8 cellular contexts compared by ENCODE assay signal in the genomic region with DNA sequence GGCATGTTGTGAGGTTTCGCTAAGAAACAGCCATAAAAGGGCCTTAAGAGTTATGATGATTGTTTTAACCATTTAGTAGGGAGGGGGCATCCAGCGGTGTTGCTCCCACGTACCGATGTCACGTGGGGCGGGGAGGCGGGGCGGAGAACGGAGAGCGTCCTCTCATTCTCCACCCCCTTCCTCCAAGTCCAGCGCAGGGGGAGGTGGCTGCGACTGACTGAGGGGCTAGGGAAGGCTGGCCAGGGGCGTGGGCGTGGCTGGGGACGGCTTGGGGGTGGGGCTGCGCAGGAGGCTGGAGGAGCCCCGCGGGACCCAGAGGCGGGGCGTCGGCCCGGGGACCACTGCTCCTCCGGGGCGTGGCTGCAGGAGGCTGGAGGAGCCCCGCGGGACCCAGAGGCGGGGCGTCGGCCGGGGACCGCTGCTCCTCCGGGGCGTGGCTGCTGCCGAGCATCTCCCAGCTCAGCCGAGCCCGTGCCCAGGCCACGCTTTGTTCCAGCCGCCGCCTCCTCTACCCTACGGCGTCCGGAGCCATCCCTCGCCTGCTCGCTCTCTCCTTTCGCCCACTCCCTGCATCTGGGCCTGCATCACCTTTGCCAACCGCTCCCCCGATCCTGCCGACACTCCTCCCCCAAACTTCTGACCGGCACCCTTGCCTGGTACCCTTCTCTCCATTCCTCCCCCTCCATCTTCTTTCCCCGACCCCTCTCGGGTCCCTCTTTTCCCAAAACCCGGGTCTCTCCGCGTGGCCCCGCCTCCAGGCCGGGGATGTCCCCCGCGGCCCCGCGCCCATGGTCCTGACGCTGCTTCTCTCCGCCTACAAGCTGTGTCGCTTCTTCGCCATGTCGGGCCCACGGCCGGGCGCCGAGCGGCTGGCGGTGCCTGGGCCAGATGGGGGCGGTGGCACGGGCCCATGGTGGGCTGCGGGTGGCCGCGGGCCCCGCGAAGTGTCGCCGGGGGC. TPM values are rescaled to one million over a fixed set of nuclear protein-coding genes. Genes with fewer than 3 reads are reported as not detected.
DNase-seq lines count a peak whose midpoint lies in the region; ATAC-seq and TF ChIP-seq lines count a peak whose summit lies in the region.

TSS of gene SARM1 (plus strand) at position 450 of the 958 bp plus-strand sequence. CDS start at position 789, 339 bp downstream.

- intact Hi-C loops in heart left ventricle (cut with DNase I) (loop anchor here in 1 of 10 donors (10.0 kb wide), 1 partner anchor 57 kb away; the partner anchor contains the start of gene TMEM97), tibial artery (cut with DNase I; ENCODE audit: low total_unique reads) (no loop called here)

- H4K8ac ChIP-seq in trophoblast cell (ENCODE audit: low read depth, low read length): no peak within 1 kb of the TSS

- no peak within 1 kb of the TSS for H3K14ac ChIP-seq in trophoblast cell (ENCODE audit: low read length)

- H4K91ac ChIP-seq in trophoblast cell (ENCODE audit: low read depth, low read length): no peak within 1 kb of the TSS

- peaks cover 14% of the 10 kb centered on the region for H3F3A ChIP-seq in SU-DHL-6 (ENCODE audit: insufficient read depth)

- H3K27me3 Mint-ChIP-seq in activated naive CD8-positive, alpha-beta T cell treated with anti-CD3 and anti-CD28 coated beads for 36 hours: no peaks in the 10 kb centered on the region

- peaks cover 22% of the 10 kb centered on the region for H3K4me1 Mint-ChIP-seq in activated naive CD8-positive, alpha-beta T cell treated with anti-CD3 and anti-CD28 coated beads for 36 hours

- H3K4me3 ChIP-seq in SU-DHL-6 (ENCODE audit: insufficient read depth, low read length, poor library complexity, severe bottlenecking) (peak within 1 kb of the TSS; percentile 72), heart left ventricle (peak within 1 kb of the TSS; percentile 47 to 85 (median 64)), trophoblast cell (ENCODE audit: low read depth, low read length) (peak within 1 kb of the TSS; percentile 52), tibial artery (peak within 1 kb of the TSS; percentile 55 to 65)

- H3K9ac ChIP-seq in SU-DHL-6 (ENCODE audit: low read length) (peak within 1 kb of the TSS; percentile 67), trophoblast cell (ENCODE audit: low read length) (no peak within 1 kb of the TSS)

- peak within 1 kb of the TSS; percentile 90 for H3K4me3 Mint-ChIP-seq in activated naive CD8-positive, alpha-beta T cell treated with anti-CD3 and anti-CD28 coated beads for 36 hours

- H2BK5ac ChIP-seq in trophoblast cell (ENCODE audit: low read depth, low read length, poor library complexity): no peak within 1 kb of the TSS

- H3K27me3 ChIP-seq in SU-DHL-6 (ENCODE audit: low read length) (no peaks in the 10 kb centered on the region), heart left ventricle (no peaks in the 10 kb centered on the region), trophoblast cell (ENCODE audit: insufficient read depth, low read length) (peaks cover 21% of the 10 kb centered on the region), tibial artery (no peaks in the 10 kb centered on the region)

- H2BK12ac ChIP-seq in trophoblast cell (ENCODE audit: low read length): no peak within 1 kb of the TSS

- H3K18ac ChIP-seq in trophoblast cell (ENCODE audit: low read length): no peak within 1 kb of the TSS

- TF ChIP-seq POLR2A in heart left ventricle (IDR thresholded peaks at IDR 0.05): peak in 1 of 2 donors; percentile 27

- H3K27ac Mint-ChIP-seq in activated naive CD8-positive, alpha-beta T cell treated with anti-CD3 and anti-CD28 coated beads for 36 hours: peak within 1 kb of the TSS; percentile 89

- H3K4me2 ChIP-seq in SU-DHL-6 (ENCODE audit: low read depth, low read length, poor library complexity, severe bottlenecking): peak within 1 kb of the TSS; percentile 100
- H3K4me2 ChIP-seq in trophoblast cell (ENCODE audit: low read length): peak within 1 kb of the TSS; percentile 63

- ATAC-seq in GM21526 (IDR thresholded peaks at IDR 0.05; ENCODE audit: low FRiP score, unreplicated experiment) (peak; percentile 63), heart left ventricle (peak; percentile 78 to 90 (median 82))

- H3K79me1 ChIP-seq in trophoblast cell (ENCODE audit: low read length): no peaks in the 10 kb centered on the region

- H3K9me3 ChIP-seq in KOPT-K1 (ENCODE audit: insufficient read depth, low read length, poor library complexity, severe bottlenecking) (no peaks in the 10 kb centered on the region), SU-DHL-6 (ENCODE audit: insufficient read depth, low read length) (no peaks in the 10 kb centered on the region), heart left ventricle (no peaks in the 10 kb centered on the region), trophoblast cell (ENCODE audit: insufficient read depth, low read depth, low read length) (no peaks in the 10 kb centered on the region), tibial artery (no peaks in the 10 kb centered on the region)

- H2AK5ac ChIP-seq in trophoblast cell (ENCODE audit: low read length): no peak within 1 kb of the TSS

- H3K36me3 ChIP-seq in KOPT-K1 (ENCODE audit: insufficient read depth, low read length): no peaks in the 10 kb centered on the region
- H3K36me3 ChIP-seq in SU-DHL-6 (ENCODE audit: low read length): no peaks in the 10 kb centered on the region
- H3K36me3 ChIP-seq in heart left ventricle: peaks cover 0 to 6% (median 0%) of the 10 kb centered on the region in 9 donors
- peaks cover 0 to 2% of the 10 kb centered on the region in 2 experiments for H3K36me3 ChIP-seq in trophoblast cell (ENCODE audit: control insufficient read depth in 1 of 2, insufficient read depth in 2 of 2, low read length in 2 of 2)
- H3K36me3 ChIP-seq in tibial artery: peaks cover 0 to 8% (median 6%) of the 10 kb centered on the region in 3 donors

- no peak within 1 kb of the TSS for H4K12ac ChIP-seq in trophoblast cell (ENCODE audit: low read depth, low read length)

- H3K79me2 ChIP-seq in SU-DHL-6 (ENCODE audit: insufficient read depth, low read length) (no peaks in the 10 kb centered on the region), trophoblast cell (ENCODE audit: control insufficient read depth, insufficient read depth, low read length, poor library complexity) (no peaks in the 10 kb centered on the region)

- H4K20me1 ChIP-seq in SU-DHL-6 (ENCODE audit: low read depth, low read length): no peaks in the 10 kb centered on the region

- DNase-seq in D341Med (ENCODE audit: low spot score) (peak; percentile 100), heart left ventricle (peak; percentile 91 to 95 (median 92)), trophoblast cell (no peak), tibial artery (peak; percentile 73 to 91)
- peak; percentile 93 for DNase-seq in activated naive CD8-positive, alpha-beta T cell treated with anti-CD3 and anti-CD28 coated beads for 36 hours

- H3K4me1 ChIP-seq in heart left ventricle (peaks cover 7 to 39% (median 25%) of the 10 kb centered on the region in 12 donors), trophoblast cell (ENCODE audit: control insufficient read depth in 1 of 2, insufficient read depth in 2 of 2, low read length in 2 of 2) (peaks cover 16 to 22% of the 10 kb centered on the region in 2 experiments), tibial artery (peaks cover 6 to 30% (median 23%) of the 10 kb centered on the region in 4 donors)

- no peak within 1 kb of the TSS for H2BK120ac ChIP-seq in trophoblast cell (ENCODE audit: insufficient read depth, low read length, poor library complexity)

- TF ChIP-seq CTCF in SU-DHL-6 (IDR thresholded peaks at IDR 0.05; ENCODE audit: insufficient read depth, low read length, poor library complexity, severe bottlenecking) (no peak), heart left ventricle (IDR thresholded peaks at IDR 0.05) (no peak), tibial artery (IDR thresholded peaks at IDR 0.05) (no peak)

- no peak within 1 kb of the TSS for H3K4ac ChIP-seq in trophoblast cell (ENCODE audit: low read depth, low read length)

- H2AFZ ChIP-seq in SU-DHL-6 (ENCODE audit: low read depth, low read length, severe bottlenecking) (peak within 1 kb of the TSS; percentile 99), trophoblast cell (ENCODE audit: insufficient read depth, low read length, poor library complexity) (no peak within 1 kb of the TSS)

- H3K36me3 Mint-ChIP-seq in activated naive CD8-positive, alpha-beta T cell treated with anti-CD3 and anti-CD28 coated beads for 36 hours: peaks cover 12% of the 10 kb centered on the region

- no peaks in the 10 kb centered on the region for H3K9me2 ChIP-seq in SU-DHL-6 (replicated peaks; ENCODE audit: insufficient read depth, low read length)

- no peaks in the 10 kb centered on the region for H3K9me3 Mint-ChIP-seq in activated naive CD8-positive, alpha-beta T cell treated with anti-CD3 and anti-CD28 coated beads for 36 hours

- no peak within 1 kb of the TSS for H3K23ac ChIP-seq in trophoblast cell (ENCODE audit: low read length)

- whole genome bisulfite sequencing in heart left ventricle, 4 donors: 0 to 1% (median 1%) methylated on average over 48 to 80 of the region's 80 CpGs
- WGBS in trophoblast cell (ENCODE audit: extremely low coverage, insufficient coverage, insufficient read length): no CpG with 5 or more reads among the region's 80 CpGs

- H3K27ac ChIP-seq in KOPT-K1 (ENCODE audit: low read depth, low read length, poor library complexity, severe bottlenecking) (peak within 1 kb of the TSS; percentile 45), SU-DHL-6 (ENCODE audit: low read depth, low read length) (peak within 1 kb of the TSS; percentile 27), heart left ventricle (peak within 1 kb of the TSS; percentile 47 to 86 (median 78)), trophoblast cell (ENCODE audit: low read depth, low read length) (no peak within 1 kb of the TSS), tibial artery (peak within 1 kb of the TSS; percentile 72 to 77)

RNA-seq across cellular contexts. Expression of gene SARM1, which starts in this region (rescaled TPM):
- 10 to 100 TPM; 25.7 to 29.0 TPM for total RNA-seq in activated naive CD8-positive, alpha-beta T cell treated with anti-CD3 and anti-CD28 coated beads for 36 hours
- total RNA-seq in heart left ventricle: 10 to 100 TPM in 4 of 9 donors, 1 to 10 TPM in 5; 4.7 to 11.3 (median 8.5) TPM
- 1 to 10 TPM; 3.7 to 4.4 TPM for polyA plus RNA-seq in heart left ventricle
- 0.49 and 0.60 TPM in 2 replicates for polyA plus RNA-seq in trophoblast cell (2013)

Comparison
In these comparisons a context has a peak if more than half of its experiments do, and no peak if none do; other contexts are left out.
1. DNase-seq: peak in D341Med (single experiment), activated naive CD8-positive, alpha-beta T cell treated with anti-CD3 and anti-CD28 coated beads for 36 hours (single experiment), heart left ventricle (5 of 5) and tibial artery (2 of 2); none in trophoblast cell (0 of 2).
2. Peak in every context shown above with its lines, with median percentiles within 50 percentile points of each other: H3K4me3 ChIP-seq.